Comparison of ENCODE assay signal across 1 cellular context in genomic region chr12:125089083-125089482, GRCh38.
TF ChIP-seq lines count a peak whose summit lies in the region.

No MANE protein-coding gene starts in this region.

TF ChIP-seq in K562, 482 proteins besides CTCF, POLR2A, EP300 and RAD21 (continued from another document):
- no peak for TF ChIP-seq CHD7 (IDR thresholded peaks at IDR 0.05; ENCODE audit: low read depth, low read length)
- no peak for TF ChIP-seq CBX3 (IDR thresholded peaks at IDR 0.05; ENCODE audit: borderline replicate concordance in 1 of 2, low read length in 2 of 2)
- no peak for TF ChIP-seq BRF2 (IDR thresholded peaks at IDR 0.05; ENCODE audit: borderline replicate concordance, insufficient read depth, insufficient read length)
- TF ChIP-seq ZSCAN32 (CRISPR knock-in tag; IDR thresholded peaks at IDR 0.05): no peak
- TF ChIP-seq ZBTB8A (IDR thresholded peaks at IDR 0.05; ENCODE audit: partially characterized antibody): no peak
- TF ChIP-seq EP400 (IDR thresholded peaks at IDR 0.05): no peak
- TF ChIP-seq NELFE (IDR thresholded peaks at IDR 0.05; ENCODE audit: insufficient read depth, insufficient read length): no peak
- TF ChIP-seq ESRRB (CRISPR knock-in tag; IDR thresholded peaks at IDR 0.05; ENCODE audit: borderline replicate concordance): no peak
- no peak for TF ChIP-seq RNF2 (IDR thresholded peaks at IDR 0.05)
- TF ChIP-seq CBFA2T3 (IDR thresholded peaks at IDR 0.05): no peak
- TF ChIP-seq CEBPG (CRISPR knock-in tag; IDR thresholded peaks at IDR 0.05): no peak
- TF ChIP-seq CEBPG (tag; conservative IDR thresholded peaks at IDR 0.05 in 1 of 2, IDR thresholded peaks at IDR 0.05 in 1 of 2): no peak
- TF ChIP-seq HBP1 (CRISPR knock-in tag; IDR thresholded peaks at IDR 0.05): no peak
- no peak for TF ChIP-seq LARP7 (IDR thresholded peaks at IDR 0.05)
- TF ChIP-seq ZNF644 (tag; IDR thresholded peaks at IDR 0.05; ENCODE audit: low read depth): no peak
- no peak for TF ChIP-seq EWSR1 (IDR thresholded peaks at IDR 0.05; ENCODE audit: borderline replicate concordance, low read depth, partially characterized antibody)
- no peak for TF ChIP-seq GABPB1 (CRISPR knock-in tag; IDR thresholded peaks at IDR 0.05)
- TF ChIP-seq ETS2 (tag; IDR thresholded peaks at IDR 0.05; ENCODE audit: borderline replicate concordance, poor library complexity, severe bottlenecking): no peak
